Comparison of ENCODE assay signal across 8 cellular contexts in genomic region chr6:53547815-53548496, GRCh38. TPM values are rescaled to one million over a fixed set of nuclear protein-coding genes. Genes with fewer than 3 reads are reported as not detected.
A peak's percentile ranks its signal among the peaks of the same experiment; 100 is the strongest.
DNase-seq lines count a peak whose midpoint lies in the region; ATAC-seq and TF ChIP-seq lines count a peak whose summit lies in the region.

No MANE protein-coding gene starts in this region.

- H3K27me3 ChIP-seq in CD4-positive, CD25-positive, alpha-beta regulatory T cell (ENCODE audit: control insufficient read depth, insufficient read depth, low read length), result no peaks in the 10 kb centered on the region
- H3K27me3 ChIP-seq in lower lobe of right lung (ENCODE audit: low read depth), result no peaks in the 10 kb centered on the region

- H3K9me3 Mint-ChIP-seq in CD4-positive, CD25-positive, alpha-beta regulatory T cell, result peaks cover 0 to 3% (median 0%) of the 10 kb centered on the region in 7 donors
- H3K9me3 Mint-ChIP-seq in activated CD4-positive, alpha-beta memory T cell treated with anti-CD3 and anti-CD28 coated beads, Interleukin-2, amount 10 ng/mL, durations not matched to agents 7 days and 5 days, result no peaks in the 10 kb centered on the region

- H3K4me3 Mint-ChIP-seq in CD4-positive, CD25-positive, alpha-beta regulatory T cell, result peak overlapping the region; percentile 87 to 95 (median 90)
- peak overlapping the region; percentile 78 for H3K4me3 Mint-ChIP-seq in activated CD4-positive, alpha-beta memory T cell treated with anti-CD3 and anti-CD28 coated beads, Interleukin-2, amount 10 ng/mL, durations not matched to agents 7 days and 5 days

- H3K36me3 Mint-ChIP-seq in CD4-positive, CD25-positive, alpha-beta regulatory T cell, result no peaks in the 10 kb centered on the region
- H3K36me3 Mint-ChIP-seq in activated CD4-positive, alpha-beta memory T cell treated with anti-CD3 and anti-CD28 coated beads, Interleukin-2, amount 10 ng/mL, durations not matched to agents 7 days and 5 days (ENCODE audit: low read depth), result no peaks in the 10 kb centered on the region

- H3K27ac ChIP-seq in CD4-positive, CD25-positive, alpha-beta regulatory T cell (ENCODE audit: insufficient read depth, low read length, poor library complexity, severe bottlenecking), result peak overlapping the region; percentile 35
- peak overlapping the region; percentile 74 for H3K27ac ChIP-seq in lower lobe of right lung

- intact Hi-C loops in lower lobe of right lung (cut with DNase I), result loop anchor here (10.0 kb wide), 1 partner anchor 107 kb away; no protein-coding TSS in a partner anchor

- peaks cover 12% of the 10 kb centered on the region for H3K27me3 Mint-ChIP-seq in CD4-positive, CD25-positive, alpha-beta regulatory T cell
- H3K27me3 Mint-ChIP-seq in activated CD4-positive, alpha-beta memory T cell treated with anti-CD3 and anti-CD28 coated beads, Interleukin-2, amount 10 ng/mL, durations not matched to agents 7 days and 5 days, result peaks cover 13% of the 10 kb centered on the region

- peak; percentile 88 to 98 (median 92) for DNase-seq in CD4-positive, CD25-positive, alpha-beta regulatory T cell
- peak; percentile 94 for DNase-seq in NCI-H82 (lab: John Stamatoyannopoulos, UW)
- DNase-seq in activated CD4-positive, alpha-beta memory T cell treated with anti-CD3 and anti-CD28 coated beads, Interleukin-2, amount 10 ng/mL, durations not matched to agents 7 days and 5 days, result peak; percentile 96
- DNase-seq in ecto neural progenitor cell (ENCODE audit: low spot score), result peak; percentile 96
- DNase-seq in lower lobe of right lung, result peak; percentile 98
- DNase-seq in stimulated activated CD4-positive, alpha-beta T cell treated with anti-CD3 and anti-CD28 coated beads, TNF-alpha, amount 100 ng/mL, for 1 hour (ENCODE audit: low read depth in 3 of 3, low spot score in 1 of 3), result peak; percentile 82 to 86 (median 85)

- H3K27ac Mint-ChIP-seq in CD4-positive, CD25-positive, alpha-beta regulatory T cell, result peak overlapping the region; percentile 50 to 85 (median 83)
- peak overlapping the region; percentile 69 for H3K27ac Mint-ChIP-seq in activated CD4-positive, alpha-beta memory T cell treated with anti-CD3 and anti-CD28 coated beads, Interleukin-2, amount 10 ng/mL, durations not matched to agents 7 days and 5 days

- peak overlapping the region; percentile 94 for H3K4me3 ChIP-seq in CD4-positive, CD25-positive, alpha-beta regulatory T cell (ENCODE audit: low read depth, low read length)
- H3K4me3 ChIP-seq in lower lobe of right lung, result peak overlapping the region; percentile 63

- TF ChIP-seq CTCF in lower lobe of right lung (IDR thresholded peaks at IDR 0.05), result peak; percentile 8

- POLR2A ChIA-PET in activated CD4-positive, alpha-beta memory T cell treated with anti-CD3 and anti-CD28 coated beads, Interleukin-2, amount 10 ng/mL, durations not matched to agents 7 days and 5 days (lab: Charles Lee), result interaction anchor here (0.8 to 2.4 kb wide), 5 partner anchors 13 to 187 kb away, joined by 3 to 15 read pairs (median 5); no protein-coding TSS in a partner anchor

- H3K4me1 ChIP-seq in CD4-positive, CD25-positive, alpha-beta regulatory T cell (ENCODE audit: control insufficient read depth, insufficient read depth, low read length, poor library complexity, severe bottlenecking), result peaks cover 40% of the 10 kb centered on the region
- H3K4me1 ChIP-seq in lower lobe of right lung, result peaks cover 26% of the 10 kb centered on the region

- H3K4me1 Mint-ChIP-seq in CD4-positive, CD25-positive, alpha-beta regulatory T cell, result peaks cover 34 to 47% (median 39%) of the 10 kb centered on the region in 4 donors
- peaks cover 40% of the 10 kb centered on the region for H3K4me1 Mint-ChIP-seq in activated CD4-positive, alpha-beta memory T cell treated with anti-CD3 and anti-CD28 coated beads, Interleukin-2, amount 10 ng/mL, durations not matched to agents 7 days and 5 days

- peak; percentile 88 to 89 for ATAC-seq in CD4-positive, CD25-positive, alpha-beta regulatory T cell (ENCODE audit: low read depth in 2 of 2)
- ATAC-seq in GM19438 (IDR thresholded peaks at IDR 0.05; ENCODE audit: low read depth, unreplicated experiment) (peak; percentile 67), HG03571 (IDR thresholded peaks at IDR 0.05; ENCODE audit: unreplicated experiment) (peak; percentile 74), lower lobe of right lung (peak; percentile 97)

- no peaks in the 10 kb centered on the region for H3K36me3 ChIP-seq in CD4-positive, CD25-positive, alpha-beta regulatory T cell (ENCODE audit: control insufficient read depth, insufficient read depth, low read length)
- H3K36me3 ChIP-seq in lower lobe of right lung, result no peaks in the 10 kb centered on the region

- CTCF ChIA-PET in activated CD4-positive, alpha-beta memory T cell treated with anti-CD3 and anti-CD28 coated beads, Interleukin-2, amount 10 ng/mL, durations not matched to agents 7 days and 5 days (lab: Charles Lee), result interaction anchor here (0.8 to 2.8 kb wide), 8 partner anchors 16 to 178 kb away, joined by 3 to 25 read pairs (median 4); no protein-coding TSS in a partner anchor

- H3K9me3 ChIP-seq in CD4-positive, CD25-positive, alpha-beta regulatory T cell (ENCODE audit: control insufficient read depth in 2 of 2, low read length in 2 of 2), result no peaks in the 10 kb centered on the region
- no peaks in the 10 kb centered on the region for H3K9me3 ChIP-seq in lower lobe of right lung

RNA-seq across cellular contexts. Expression of gene GCLC, which starts 3.1 kb away (rescaled TPM):
- 19.9 TPM for total RNA-seq in CD4-positive, CD25-positive, alpha-beta regulatory T cell
- polyA plus RNA-seq in CD4-positive, CD25-positive, alpha-beta regulatory T cell, result 10 to 100 TPM in 1 of 4 donors, 1 to 10 TPM in 3; 8.0 to 11.0 (median 9.1) TPM
- total RNA-seq in activated CD4-positive, alpha-beta memory T cell treated with anti-CD3 and anti-CD28 coated beads, Interleukin-2, amount 10 ng/mL, durations not matched to agents 7 days and 5 days, result 10 to 100 TPM; 29.1 to 30.6 TPM
- 37.0 TPM for total RNA-seq in lower lobe of right lung

Comparison
In these comparisons a context has a peak if more than half of its experiments do, and no peak if none do; other contexts are left out.
1. Peak in every context shown above with its lines: DNase-seq, ATAC-seq, H3K4me3 ChIP-seq and H3K27ac ChIP-seq.